Comparison of ENCODE assay signal across 8 cellular contexts in genomic region chr1:35930593-35931423, GRCh38. TPM values are rescaled to one million over a fixed set of nuclear protein-coding genes. Genes with fewer than 3 reads are reported as not detected.
DNase-seq lines count a peak whose midpoint lies in the region; ATAC-seq and TF ChIP-seq lines count a peak whose summit lies in the region.

AGO3 (plus strand) TSS chr1:35931105; CDS start chr1:35931427, 322 bp downstream.

- ATAC-seq in GM23338 (peak; percentile 84), naive B cell (ENCODE audit: low read depth in 2 of 2) (peak; percentile 89 to 90)
- peak; percentile 95 for ATAC-seq in stimulated activated effector memory CD8-positive, alpha-beta T cell treated with anti-CD3 and anti-CD28 coated beads, Interleukin-12 subunit alpha, Interleukin-12 subunit beta, amount 100 ng/mL, for 72 hours

- H3K27me3 ChIP-seq in GM23338 (ENCODE audit: insufficient read depth) = no peaks in the 10 kb centered on the region
- no peaks in the 10 kb centered on the region for H3K27me3 ChIP-seq in fibroblast of lung (ENCODE audit: control insufficient read depth, insufficient read depth, low read length)

- H3K9me3 Mint-ChIP-seq in GM23338 (no peaks in the 10 kb centered on the region), naive B cell (no peaks in the 10 kb centered on the region)
- H3K9me3 Mint-ChIP-seq in activated T-helper 1 cell treated with anti-CD3 and anti-CD28 coated beads, Interleukin-12 subunit alpha, Interleukin-12 subunit beta, Interleukin-2, Interleukin-4 antibody, amounts not matched to agents 30 ng/mL and 10 ng/mL and 1 ng/mL, durations not matched to agents 14 hours and 24 hours and 36 hours = no peaks in the 10 kb centered on the region
- H3K9me3 Mint-ChIP-seq in stimulated activated effector memory CD8-positive, alpha-beta T cell treated with anti-CD3 and anti-CD28 coated beads, Interleukin-12 subunit alpha, Interleukin-12 subunit beta, amount 100 ng/mL, for 72 hours = no peaks in the 10 kb centered on the region

- H3K27me3 Mint-ChIP-seq in GM23338 (ENCODE audit: insufficient read depth, low read depth, poor library complexity) (peaks cover 4% of the 10 kb centered on the region), naive B cell (no peaks in the 10 kb centered on the region)
- no peaks in the 10 kb centered on the region for H3K27me3 Mint-ChIP-seq in activated T-helper 1 cell treated with anti-CD3 and anti-CD28 coated beads, Interleukin-12 subunit alpha, Interleukin-12 subunit beta, Interleukin-2, Interleukin-4 antibody, amounts not matched to agents 30 ng/mL and 10 ng/mL and 1 ng/mL, durations not matched to agents 14 hours and 24 hours and 36 hours (ENCODE audit: insufficient read depth)

- H3K4me1 Mint-ChIP-seq in GM23338 (peaks cover 38% of the 10 kb centered on the region), naive B cell (peaks cover 22 to 26% (median 25%) of the 10 kb centered on the region in 3 donors)
- H3K4me1 Mint-ChIP-seq in activated T-helper 1 cell treated with anti-CD3 and anti-CD28 coated beads, Interleukin-12 subunit alpha, Interleukin-12 subunit beta, Interleukin-2, Interleukin-4 antibody, amounts not matched to agents 30 ng/mL and 10 ng/mL and 1 ng/mL, durations not matched to agents 14 hours and 24 hours and 36 hours (ENCODE audit: low read depth) = peaks cover 36% of the 10 kb centered on the region
- peaks cover 24% of the 10 kb centered on the region for H3K4me1 Mint-ChIP-seq in stimulated activated effector memory CD8-positive, alpha-beta T cell treated with anti-CD3 and anti-CD28 coated beads, Interleukin-12 subunit alpha, Interleukin-12 subunit beta, amount 100 ng/mL, for 72 hours

- no peaks in the 10 kb centered on the region for H3K9me2 ChIP-seq in GM23338 (ENCODE audit: insufficient read depth)

- no peaks in the 10 kb centered on the region for H3K9me3 ChIP-seq in fibroblast of lung (ENCODE audit: control insufficient read depth, insufficient read depth, low read depth, low read length)

- peak within 1 kb of the TSS; percentile 96 for H3K4me2 ChIP-seq in GM23338
- peak within 1 kb of the TSS; percentile 89 for H3K4me2 ChIP-seq in fibroblast of lung (ENCODE audit: extremely low read depth, insufficient read depth, low read length)

- H3K27ac ChIP-seq in GM23338 (ENCODE audit: low read depth) = peak within 1 kb of the TSS; percentile 98
- H3K27ac ChIP-seq in fibroblast of lung (ENCODE audit: insufficient read depth, low read length) = peak within 1 kb of the TSS; percentile 84

- peak within 1 kb of the TSS; percentile 98 for H3K27ac Mint-ChIP-seq in GM23338
- H3K27ac Mint-ChIP-seq in activated T-helper 1 cell treated with anti-CD3 and anti-CD28 coated beads, Interleukin-12 subunit alpha, Interleukin-12 subunit beta, Interleukin-2, Interleukin-4 antibody, amounts not matched to agents 30 ng/mL and 10 ng/mL and 1 ng/mL, durations not matched to agents 14 hours and 24 hours and 36 hours = peak within 1 kb of the TSS; percentile 97
- H3K27ac Mint-ChIP-seq in naive B cell = peak within 1 kb of the TSS; percentile 97 to 99 (median 98)
- peak within 1 kb of the TSS; percentile 96 for H3K27ac Mint-ChIP-seq in stimulated activated effector memory CD8-positive, alpha-beta T cell treated with anti-CD3 and anti-CD28 coated beads, Interleukin-12 subunit alpha, Interleukin-12 subunit beta, amount 100 ng/mL, for 72 hours

- H3F3A ChIP-seq in GM23338 (replicated peaks; ENCODE audit: low read depth) = peaks cover 11% of the 10 kb centered on the region; the same call in 1 of the 2 replicates

- TF ChIP-seq CTCF in GM23338 (conservative IDR thresholded peaks at IDR 0.05; ENCODE audit: low read depth in 2 of 2) = no peak
- no peak for TF ChIP-seq CTCF in fibroblast of lung (conservative IDR thresholded peaks at IDR 0.05 in 1 of 2, IDR thresholded peaks at IDR 0.05 in 1 of 2; ENCODE audit: low read depth in 1 of 2, low read length in 2 of 2)

- intact Hi-C loops in activated T-helper 1 cell treated with anti-CD3 and anti-CD28 coated beads, Interleukin-12 subunit alpha, Interleukin-12 subunit beta, Interleukin-2, Interleukin-4 antibody, amounts not matched to agents 30 ng/mL and 10 ng/mL and 1 ng/mL, durations not matched to agents 14 hours and 24 hours and 36 hours (cut with micrococcal nuclease) = loop anchor here (1.0 to 10.0 kb wide), 12 partner anchors 11 to 899 kb away; partner anchors contain the start of genes ADPRS, AGO1, AGO4 and C1orf216

- DNase-seq in DMS79 treated with DMSO at 0.1 percent for 48 hours (lab: John Stamatoyannopoulos, UW) (peak; percentile 89), GM23338 (ENCODE audit: low spot score) (peak; percentile 93), Kasumi-1 (lab: John Stamatoyannopoulos, UW) (peak; percentile 93 to 94), RPMI8226 (peak; percentile 93), fibroblast of lung (ENCODE audit: low read depth in 2 of 2) (peak; percentile 74 to 81), naive B cell (peak; percentile 90)
- peak; percentile 87 for DNase-seq in activated T-helper 1 cell treated with anti-CD3 and anti-CD28 coated beads, Interleukin-12 subunit alpha, Interleukin-12 subunit beta, Interleukin-2, Interleukin-4 antibody, amounts not matched to agents 30 ng/mL and 10 ng/mL and 1 ng/mL, durations not matched to agents 14 hours and 24 hours and 36 hours (ENCODE audit: low spot score)
- peak; percentile 81 to 94 for DNase-seq in stimulated activated effector memory CD8-positive, alpha-beta T cell treated with anti-CD3 and anti-CD28 coated beads, Interleukin-12 subunit alpha, Interleukin-12 subunit beta, amount 100 ng/mL, for 72 hours (ENCODE audit: low spot score in 2 of 2)

- peak within 1 kb of the TSS; percentile 92 for H3K9ac ChIP-seq in fibroblast of lung (ENCODE audit: insufficient read depth, low read length)

- H2AFZ ChIP-seq in GM23338 (peak within 1 kb of the TSS; percentile 85), fibroblast of lung (ENCODE audit: low read length) (peak within 1 kb of the TSS; percentile 34)

- no peaks in the 10 kb centered on the region; the same call in none of the 2 replicates for H4K20me1 ChIP-seq in GM23338 (replicated peaks; ENCODE audit: insufficient read depth)
- no peaks in the 10 kb centered on the region for H4K20me1 ChIP-seq in fibroblast of lung (ENCODE audit: control insufficient read depth, extremely low read depth, insufficient read depth, low read length)

- peaks cover 31% of the 10 kb centered on the region for H3K4me1 ChIP-seq in GM23338 (ENCODE audit: insufficient read depth)
- peaks cover 4% of the 10 kb centered on the region for H3K4me1 ChIP-seq in fibroblast of lung (ENCODE audit: control insufficient read depth, extremely low read depth, insufficient read depth, low read length)

- H3K36me3 Mint-ChIP-seq in GM23338 (ENCODE audit: low read depth) = 0 out of 3 replicates have a peak, but pooled peaks cover 2% of the 10 kb centered on the region
- peaks cover 4% of the 10 kb centered on the region for H3K36me3 Mint-ChIP-seq in activated T-helper 1 cell treated with anti-CD3 and anti-CD28 coated beads, Interleukin-12 subunit alpha, Interleukin-12 subunit beta, Interleukin-2, Interleukin-4 antibody, amounts not matched to agents 30 ng/mL and 10 ng/mL and 1 ng/mL, durations not matched to agents 14 hours and 24 hours and 36 hours (ENCODE audit: low read depth)
- no peaks in the 10 kb centered on the region for H3K36me3 Mint-ChIP-seq in naive B cell
- peaks cover 11% of the 10 kb centered on the region for H3K36me3 Mint-ChIP-seq in stimulated activated effector memory CD8-positive, alpha-beta T cell treated with anti-CD3 and anti-CD28 coated beads, Interleukin-12 subunit alpha, Interleukin-12 subunit beta, amount 100 ng/mL, for 72 hours

- H3K79me2 ChIP-seq in GM23338 (replicated peaks; ENCODE audit: insufficient read depth) (peaks cover 44% of the 10 kb centered on the region), fibroblast of lung (ENCODE audit: control insufficient read depth, insufficient read depth, low read length) (peaks cover 33% of the 10 kb centered on the region)

- H3K36me3 ChIP-seq in GM23338 (ENCODE audit: insufficient read depth) (no peaks in the 10 kb centered on the region), fibroblast of lung (ENCODE audit: control insufficient read depth, insufficient read depth, low read length) (no peaks in the 10 kb centered on the region)

- peak within 1 kb of the TSS; percentile 98 for H3K4me3 Mint-ChIP-seq in GM23338
- H3K4me3 Mint-ChIP-seq in activated T-helper 1 cell treated with anti-CD3 and anti-CD28 coated beads, Interleukin-12 subunit alpha, Interleukin-12 subunit beta, Interleukin-2, Interleukin-4 antibody, amounts not matched to agents 30 ng/mL and 10 ng/mL and 1 ng/mL, durations not matched to agents 14 hours and 24 hours and 36 hours = peak within 1 kb of the TSS; percentile 93
- H3K4me3 Mint-ChIP-seq in naive B cell = peak within 1 kb of the TSS; percentile 88 to 95 (median 92)
- peak within 1 kb of the TSS; percentile 87 for H3K4me3 Mint-ChIP-seq in stimulated activated effector memory CD8-positive, alpha-beta T cell treated with anti-CD3 and anti-CD28 coated beads, Interleukin-12 subunit alpha, Interleukin-12 subunit beta, amount 100 ng/mL, for 72 hours

- H3K4me3 ChIP-seq in GM23338 = peak within 1 kb of the TSS; percentile 89
- peak within 1 kb of the TSS; percentile 74 to 86 (median 84) for H3K4me3 ChIP-seq in fibroblast of lung (replicated peaks in 1 of 4; ENCODE audit: control extremely low read depth in 1 of 4, insufficient read depth in 1 of 4, low read depth in 3 of 4, low read length in 4 of 4)

TF ChIP-seq in GM23338, 12 proteins besides CTCF, POLR2A, EP300 and RAD21 (continues in another document):
- TF ChIP-seq JUNB (IDR thresholded peaks at IDR 0.05; ENCODE audit: unreplicated experiment) (no peak), POLR2AphosphoS5 (IDR thresholded peaks at IDR 0.05; ENCODE audit: low read depth) (peak; percentile 79)

RNA-seq across cellular contexts. Expression of gene AGO3, which starts in this region (rescaled TPM):
- total RNA-seq in GM23338 (2014; rRNA removed; shearing (Covaris generic)) = 27.3 and 28.6 TPM in 2 replicates
- 14.1 and 19.2 TPM in 2 replicates for polyA plus RNA-seq in GM23338 (2016; fragmentation: Nextera tagmentation; extraction: Ambion mirVana)
- 26.1 and 33.6 TPM in 2 replicates for total RNA-seq in activated T-helper 1 cell treated with anti-CD3 and anti-CD28 coated beads, Interleukin-12 subunit alpha, Interleukin-12 subunit beta, Interleukin-2, Interleukin-4 antibody, amounts not matched to agents 30 ng/mL and 10 ng/mL and 1 ng/mL, durations not matched to agents 14 hours and 24 hours and 36 hours
- 7.4 and 12.9 TPM in 2 replicates for total RNA-seq in fibroblast of lung
- polyA plus RNA-seq in fibroblast of lung = 17.4 and 19.6 TPM in 2 replicates
- 8.9 and 9.0 TPM in 2 replicates for polyA plus RNA-seq in fibroblast of lung (2012)
- 95.7 and 113 TPM in 2 replicates for polyA minus RNA-seq in fibroblast of lung (ENCODE audit: low replicate concordance)
- 10 to 100 TPM in 3 of 6 donors, 1 to 10 TPM in 3; 5.3 to 19.1 (median 9.9) TPM for polyA plus RNA-seq in naive B cell (ENCODE audit: low read depth in 6 of 6)

Comparison
In these comparisons a context has a peak if more than half of its experiments do, and no peak if none do; other contexts are left out.
1. Peak in every context shown above with its lines: DNase-seq, ATAC-seq, H3K4me3 ChIP-seq and H3K27ac ChIP-seq.